Comparison of ENCODE assay signal across 8 cellular contexts in the genomic region with DNA sequence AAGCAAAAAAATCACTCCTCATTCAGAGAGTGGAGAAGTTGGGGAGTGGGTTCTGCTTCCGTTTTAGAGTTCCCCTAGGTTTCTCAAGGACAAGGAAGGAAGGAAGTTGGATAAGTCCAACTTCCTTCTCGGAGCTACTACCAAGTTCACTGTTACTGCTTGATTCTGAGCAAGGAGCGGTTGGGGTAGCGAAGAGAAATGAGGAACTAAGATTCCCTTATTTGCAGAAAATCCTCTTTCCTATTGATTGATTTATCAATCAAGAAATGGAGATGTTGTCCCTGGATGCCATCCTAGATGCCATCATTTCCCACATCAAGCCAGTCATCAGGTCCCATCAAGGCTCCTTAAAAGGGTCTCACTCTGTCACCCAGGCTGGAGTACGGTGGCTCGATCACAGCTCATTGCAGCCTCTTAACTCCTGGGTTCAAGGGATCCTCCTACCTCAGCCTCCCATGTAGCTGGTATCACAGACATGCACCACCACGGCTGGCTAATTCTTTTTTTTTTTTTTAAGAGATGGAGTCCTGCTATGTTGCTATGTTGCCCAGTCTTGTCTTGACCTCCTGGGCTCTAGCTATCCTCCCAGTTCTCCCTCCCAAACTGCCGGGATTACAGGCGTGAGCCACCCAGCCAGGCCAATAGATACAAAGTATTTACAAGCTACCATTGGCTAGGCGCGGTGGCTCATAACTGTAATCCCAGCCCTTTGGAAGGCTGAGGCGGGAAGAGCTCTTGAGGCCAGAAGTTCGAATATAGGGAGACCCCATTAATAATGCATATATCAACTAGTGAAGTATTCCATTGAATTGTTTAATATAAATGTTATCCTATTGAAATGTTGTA. TPM values are rescaled to one million over a fixed set of nuclear protein-coding genes. Genes with fewer than 3 reads are reported as not detected.
DNase-seq lines count a peak whose midpoint lies in the region; ATAC-seq, FAIRE-seq and TF ChIP-seq lines count a peak whose summit lies in the region.

No MANE protein-coding gene starts in this region.

- H3K4me1 ChIP-seq in BE2C (no peaks in the 10 kb centered on the region), Karpas-422 (ENCODE audit: low read length) (peaks cover 24% of the 10 kb centered on the region), K562 (replicated peaks in 1 of 2; ENCODE audit: control insufficient read depth in 2 of 2, insufficient read depth in 2 of 2, low read length in 2 of 2) (peaks cover 30 to 50% of the 10 kb centered on the region in 2 experiments), mesendoderm (ENCODE audit: control insufficient read depth, low read depth, low read length) (peaks cover 3% of the 10 kb centered on the region)

- H3K27me3 ChIP-seq in BE2C (no peaks in the 10 kb centered on the region), Karpas-422 (ENCODE audit: low read length) (no peaks in the 10 kb centered on the region), K562 (ENCODE audit: control insufficient read depth in 2 of 2, insufficient read depth in 2 of 2, low read length in 2 of 2) (no peaks in the 10 kb centered on the region), mesendoderm (ENCODE audit: insufficient read depth, low read length, poor library complexity) (no peaks in the 10 kb centered on the region)

- in situ Hi-C loops in K562 (cut with MboI): no loop called here

- no peak overlapping the region for H3K23ac ChIP-seq in mesendoderm (ENCODE audit: low read length)

- H3K79me1 ChIP-seq in mesendoderm (ENCODE audit: low read length): peaks cover 4% of the 10 kb centered on the region

- TF ChIP-seq CTCF in BE2C (IDR thresholded peaks at IDR 0.05; ENCODE audit: low read depth, low read length) (no peak), K562 (IDR thresholded peaks at IDR 0.05 in 2 of 3, conservative IDR thresholded peaks at IDR 0.05 in 1 of 3; ENCODE audit: insufficient read depth in 2 of 3, low read depth in 1 of 3, low read length in 3 of 3) (no peak)

- BruUV-seq in K562 (replicated peaks; lab: Mats Ljungman, UMichigan): no TSS peak

- peak overlapping the region; percentile 93 for H3K4ac ChIP-seq in mesendoderm (ENCODE audit: low read depth, low read length)

- H3K27ac ChIP-seq in Karpas-422 (ENCODE audit: low read length): peak overlapping the region; percentile 89
- H3K27ac ChIP-seq in K562 (ENCODE audit: extremely low read depth, low read depth, low read length): peak overlapping the region; percentile 100
- H3K27ac ChIP-seq in mesendoderm (ENCODE audit: low read depth, low read length): no peak overlapping the region

- peak overlapping the region; percentile 77 for H4K5ac ChIP-seq in mesendoderm (ENCODE audit: low read length)

- no peak for DNase-seq in BE2C
- DNase-seq in Karpas-422: peak; percentile 57
- peak in 1 of 4 experiments; percentile 24 for DNase-seq in K562 (ENCODE audit: extremely low read depth in 1 of 4, low spot score in 3 of 4)
- no peak for DNase-seq in mesendoderm
- no peak for DNase-seq in EL
- DNase-seq in NCI-H128 (lab: John Stamatoyannopoulos, UW; ENCODE audit: unreplicated experiment): no peak

- TF ChIP-seq POLR2A in K562 (conservative IDR thresholded peaks at IDR 0.05): no peak

- H2BK15ac ChIP-seq in mesendoderm (replicated peaks; ENCODE audit: low read depth): no peak overlapping the region

- POLR2A ChIA-PET in K562 (lab: Yijun Ruan, JAX): interaction anchor here (0.6 to 2.9 kb wide), 10 partner anchors 10 to 99 kb away, joined by 3 to 20 read pairs (median 4); a partner anchor contains a TSS

- H3K56ac ChIP-seq in mesendoderm (ENCODE audit: low read length): peak overlapping the region; percentile 92

- no peak for TF ChIP-seq RAD21 in K562 (CRISPR knock-in tag; conservative IDR thresholded peaks at IDR 0.05 in 1 of 2, IDR thresholded peaks at IDR 0.05 in 1 of 2)

- CTCF ChIA-PET in K562 (lab: Yijun Ruan, JAX; ENCODE audit: low intra/inter-chr PET ratio): no interaction called here

- WGBS in K562 (ENCODE audit: insufficient coverage, low coverage, missing lambda C conversion rate): 52% methylated on average over 13 of the region's 13 CpGs
- no CpG with 5 or more reads among the region's 13 CpGs for WGBS in mesendoderm (ENCODE audit: extremely low coverage, insufficient coverage, low lambda C conversion rate)

- H3K4me3 ChIP-seq in BE2C (ENCODE audit: low read depth, low read length) (peak overlapping the region; percentile 83), Karpas-422 (ENCODE audit: low read length) (peak overlapping the region; percentile 92), K562 (peak overlapping the region; percentile 80), mesendoderm (ENCODE audit: low read length) (peak overlapping the region; percentile 68)

- H2BK120ac ChIP-seq in mesendoderm (ENCODE audit: low read depth, low read length): no peak overlapping the region

- ATAC-seq in K562: no peak
- ATAC-seq in HG02571 (IDR thresholded peaks at IDR 0.05; ENCODE audit: unreplicated experiment): no peak
- ATAC-seq in GM18868 (IDR thresholded peaks at IDR 0.05; ENCODE audit: unreplicated experiment): no peak

- peak overlapping the region; percentile 45 for H2BK5ac ChIP-seq in mesendoderm (ENCODE audit: low read length)

- H3K9me1 ChIP-seq in K562 (ENCODE audit: control insufficient read depth, insufficient read depth, low read length): no peaks in the 10 kb centered on the region

- H4K20me1 ChIP-seq in Karpas-422 (ENCODE audit: insufficient read depth, low read depth, low read length) (no peaks in the 10 kb centered on the region), K562 (replicated peaks; ENCODE audit: control insufficient read depth, insufficient read depth, low read length) (no peaks in the 10 kb centered on the region)

- H3K9ac ChIP-seq in Karpas-422 (ENCODE audit: low read length): peak overlapping the region; percentile 90
- peak overlapping the region; percentile 97 to 99; a peak in 3 of 4 replicates for H3K9ac ChIP-seq in K562 (ENCODE audit: insufficient read depth in 1 of 2, low read depth in 2 of 2, low read length in 2 of 2)
- peak overlapping the region; percentile 90 for H3K9ac ChIP-seq in mesendoderm (ENCODE audit: low read length)

- H2AFZ ChIP-seq in Karpas-422 (ENCODE audit: low read length) (peak overlapping the region; percentile 79), K562 (ENCODE audit: low read depth, low read length) (peak overlapping the region; percentile 98)

- H3K18ac ChIP-seq in mesendoderm (ENCODE audit: low read length): peak overlapping the region; percentile 78

- no peaks in the 10 kb centered on the region for H3K9me3 ChIP-seq in BE2C
- H3K9me3 ChIP-seq in Karpas-422 (ENCODE audit: low read length): no peaks in the 10 kb centered on the region
- H3K9me3 ChIP-seq in K562 (replicated peaks; ENCODE audit: control insufficient read depth, insufficient read depth, low read depth, low read length): no peaks in the 10 kb centered on the region

- intact Hi-C loops in K562 (cut with micrococcal nuclease): loop anchor here (10.0 kb wide), 1 partner anchor 70 kb away; a partner anchor contains a TSS

- H3K36me3 ChIP-seq in BE2C (no peaks in the 10 kb centered on the region), Karpas-422 (ENCODE audit: insufficient read depth, low read length) (no peaks in the 10 kb centered on the region), K562 (ENCODE audit: control insufficient read depth, insufficient read depth, low read length) (peaks cover 4% of the 10 kb centered on the region; the same call in 2 of the 3 replicates), mesendoderm (ENCODE audit: control insufficient read depth, insufficient read depth, low read length) (no peaks in the 10 kb centered on the region)

- H3K79me2 ChIP-seq in Karpas-422 (ENCODE audit: low read length): peaks cover 32% of the 10 kb centered on the region
- H3K79me2 ChIP-seq in K562 (ENCODE audit: control insufficient read depth, insufficient read depth, low read length): peaks cover 45% of the 10 kb centered on the region
- H3K79me2 ChIP-seq in mesendoderm (ENCODE audit: control insufficient read depth, insufficient read depth, low read length): no peaks in the 10 kb centered on the region

- H3K4me2 ChIP-seq in Karpas-422 (ENCODE audit: low read depth, low read length, poor library complexity, severe bottlenecking): peak overlapping the region; percentile 94
- H3K4me2 ChIP-seq in K562 (ENCODE audit: insufficient read depth, low read length): peak overlapping the region; percentile 95
- H3K4me2 ChIP-seq in mesendoderm (ENCODE audit: low read length): peak overlapping the region; percentile 84

- H2AK5ac ChIP-seq in mesendoderm (ENCODE audit: low read length): peak overlapping the region; percentile 96

- FAIRE-seq in K562 (lab: Jason Lieb, UNC): no peak

- H4K8ac ChIP-seq in mesendoderm (ENCODE audit: low read depth, low read length): peak overlapping the region; percentile 43

- H3K9me2 ChIP-seq in Karpas-422 (replicated peaks; ENCODE audit: insufficient read depth, low read length): no peaks in the 10 kb centered on the region

- peak; percentile 4; the same call in 1 of the 2 replicates for TF ChIP-seq EP300 in K562 (IDR thresholded peaks at IDR 0.05; ENCODE audit: low read length)

RNA-seq across cellular contexts. Expression of a gene that starts 0.8 kb away (rescaled TPM):
- 28.2 TPM for polyA plus RNA-seq in BE2C (2012; ENCODE audit: insufficient read depth, insufficient read length, low read depth)
- total RNA-seq in Karpas-422 (2014; rRNA removed; shearing (Covaris generic); ENCODE audit: low replicate concordance): 4.1 and 7.6 TPM in 2 replicates
- 2.5 and 4.1 TPM in 2 replicates for total RNA-seq in K562 (2011; cell fraction: chromatin; rRNA removed; ENCODE audit: low replicate concordance)
- 2.6 and 4.3 TPM in 2 replicates for total RNA-seq in K562 (2011; cell fraction: nucleolus; rRNA removed)
- 2.5 and 2.7 TPM in 2 replicates for total RNA-seq in K562 (2011; cell fraction: nucleoplasm; rRNA removed)
- total RNA-seq in K562 (2014; rRNA removed) (3.5 and 6.7 TPM in 2 replicates), K562 (2014; rRNA removed; fragmentation: Illumina TruSeq; extraction: Trizol) (0.54 and 1.6 TPM in 2 replicates), K562 (2015; rRNA removed; fragmentation: Illumina TruSeq; extraction: Trizol) (5.2 and 5.5 TPM in 2 replicates), K562 (2021) (6.0 and 6.9 TPM in 2 replicates)
- polyA plus RNA-seq in K562 (2011; rRNA removed) (2.8 and 5.8 TPM in 2 replicates), K562 (2014; fragmentation: Illumina TruSeq; extraction: Trizol) (2.2 and 3.4 TPM in 2 replicates), K562 (2014; fragmentation: Nextera tagmentation; extraction: Ambion mirVana) (1 to 10 TPM in 1 of 2 experiments, under 1 TPM in 1; 0.83 to 1.4 TPM), K562 (2014; rRNA removed) (3.4 and 3.5 TPM in 2 replicates)
- polyA plus RNA-seq in K562 (2011; cell fraction: cytosol; rRNA removed): 5.3 and 10.7 TPM in 2 replicates
- polyA plus RNA-seq in K562 (2011; cell fraction: nucleus; rRNA removed): 5.0 and 5.1 TPM in 2 replicates
- polyA plus RNA-seq in K562 (2012): 9.2 and 11.3 TPM in 2 replicates
- 0.69 and 0.84 TPM in 2 replicates for polyA minus RNA-seq in K562 (2011; rRNA and poly(A)+ RNA removed)
- polyA minus RNA-seq in K562 (2011; cell fraction: cytosol; rRNA and poly(A)+ RNA removed): 2.3 and 2.5 TPM in 2 replicates
- 1.9 and 2.3 TPM in 2 replicates for polyA minus RNA-seq in K562 (2011; cell fraction: nucleus; rRNA and poly(A)+ RNA removed)
- polyA plus RNA-seq in mesendoderm (2013, experiment 1 of 2): 3.4 TPM
- polyA plus RNA-seq in mesendoderm (2013, experiment 2 of 2): 3.5 TPM

RNA-seq across cellular contexts. Expression of a gene that starts 11.0 kb away (rescaled TPM):
- polyA plus RNA-seq in BE2C (2012; ENCODE audit: insufficient read depth, insufficient read length, low read depth): 115 TPM
- 17.5 and 26.0 TPM in 2 replicates for total RNA-seq in Karpas-422 (2014; rRNA removed; shearing (Covaris generic); ENCODE audit: low replicate concordance)
- 64.3 and 157 TPM in 2 replicates for total RNA-seq in K562 (2011; cell fraction: chromatin; rRNA removed; ENCODE audit: low replicate concordance)
- 136 and 144 TPM in 2 replicates for total RNA-seq in K562 (2011; cell fraction: nucleolus; rRNA removed)
- total RNA-seq in K562 (2011; cell fraction: nucleoplasm; rRNA removed): 124 and 158 TPM in 2 replicates
- total RNA-seq in K562 (2014; rRNA removed) (18.6 and 25.8 TPM in 2 replicates), K562 (2014; rRNA removed; fragmentation: Illumina TruSeq; extraction: Trizol) (10.4 and 12.3 TPM in 2 replicates), K562 (2015; rRNA removed; fragmentation: Illumina TruSeq; extraction: Trizol) (14.7 and 17.2 TPM in 2 replicates), K562 (2021) (131 and 159 TPM in 2 replicates)
- polyA plus RNA-seq in K562 (2011; rRNA removed) (11.8 and 13.4 TPM in 2 replicates), K562 (2014; fragmentation: Illumina TruSeq; extraction: Trizol) (45.7 and 64.4 TPM in 2 replicates), K562 (2014; fragmentation: Nextera tagmentation; extraction: Ambion mirVana) (under 1 TPM; 0.24 to 0.77 TPM), K562 (2014; rRNA removed) (35.2 and 37.8 TPM in 2 replicates)
- polyA plus RNA-seq in K562 (2011; cell fraction: cytosol; rRNA removed): 15.8 and 29.1 TPM in 2 replicates
- polyA plus RNA-seq in K562 (2011; cell fraction: nucleus; rRNA removed): 32.7 and 67.7 TPM in 2 replicates
- polyA plus RNA-seq in K562 (2012): 114 and 117 TPM in 2 replicates
- 8.5 and 9.4 TPM in 2 replicates for polyA minus RNA-seq in K562 (2011; rRNA and poly(A)+ RNA removed)
- 77.3 and 101 TPM in 2 replicates for polyA minus RNA-seq in K562 (2011; cell fraction: cytosol; rRNA and poly(A)+ RNA removed)
- 19.0 and 20.9 TPM in 2 replicates for polyA minus RNA-seq in K562 (2011; cell fraction: nucleus; rRNA and poly(A)+ RNA removed)
- polyA plus RNA-seq in mesendoderm (2013, experiment 1 of 2): 36.8 TPM
- polyA plus RNA-seq in mesendoderm (2013, experiment 2 of 2): 35.2 TPM

RNA-seq across cellular contexts. Expression of a gene that starts 11.6 kb away (rescaled TPM):
- 3.7 TPM for polyA plus RNA-seq in BE2C (2012; ENCODE audit: insufficient read depth, insufficient read length, low read depth)
- 1.3 and 4.9 TPM in 2 replicates for total RNA-seq in Karpas-422 (2014; rRNA removed; shearing (Covaris generic); ENCODE audit: low replicate concordance)
- total RNA-seq in K562 (2011; cell fraction: chromatin; rRNA removed; ENCODE audit: low replicate concordance): 24.4 and 50.0 TPM in 2 replicates
- 29.5 and 29.9 TPM in 2 replicates for total RNA-seq in K562 (2011; cell fraction: nucleolus; rRNA removed)
- 34.4 and 41.6 TPM in 2 replicates for total RNA-seq in K562 (2011; cell fraction: nucleoplasm; rRNA removed)
- 2.8 and 4.3 TPM in 2 replicates for total RNA-seq in K562 (2014; rRNA removed)
- 1.5 and 1.6 TPM in 2 replicates for total RNA-seq in K562 (2014; rRNA removed; fragmentation: Illumina TruSeq; extraction: Trizol)
- total RNA-seq in K562 (2015; rRNA removed; fragmentation: Illumina TruSeq; extraction: Trizol): 1.7 and 1.8 TPM in 2 replicates
- 2.3 and 2.7 TPM in 2 replicates for total RNA-seq in K562 (2021)
- polyA plus RNA-seq in K562 (2011; rRNA removed): 3.0 and 3.9 TPM in 2 replicates
- 2.3 and 3.1 TPM in 2 replicates for polyA plus RNA-seq in K562 (2011; cell fraction: cytosol; rRNA removed)
- polyA plus RNA-seq in K562 (2011; cell fraction: nucleus; rRNA removed): 18.6 and 23.2 TPM in 2 replicates
- 2.8 and 6.9 TPM in 2 replicates for polyA plus RNA-seq in K562 (2012)
- 3.0 and 3.1 TPM in 2 replicates for polyA plus RNA-seq in K562 (2014; fragmentation: Illumina TruSeq; extraction: Trizol)
- 1 to 10 TPM; 1.2 to 1.8 TPM for polyA plus RNA-seq in K562 (2014; fragmentation: Nextera tagmentation; extraction: Ambion mirVana)
- 3.1 and 5.2 TPM in 2 replicates for polyA plus RNA-seq in K562 (2014; rRNA removed)
- 1.9 and 2.4 TPM in 2 replicates for polyA minus RNA-seq in K562 (2011; rRNA and poly(A)+ RNA removed)
- 2.0 and 3.7 TPM in 2 replicates for polyA minus RNA-seq in K562 (2011; cell fraction: cytosol; rRNA and poly(A)+ RNA removed)
- polyA minus RNA-seq in K562 (2011; cell fraction: nucleus; rRNA and poly(A)+ RNA removed): 5.4 and 6.3 TPM in 2 replicates
- 3.0 TPM for polyA plus RNA-seq in mesendoderm (2013, experiment 1 of 2)
- 2.9 TPM for polyA plus RNA-seq in mesendoderm (2013, experiment 2 of 2)

RNA-seq across cellular contexts. Expression of a gene that starts 32.4 kb away (rescaled TPM):
- polyA plus RNA-seq in BE2C (2012; ENCODE audit: insufficient read depth, insufficient read length, low read depth): 398 TPM
- 67.6 and 74.7 TPM in 2 replicates for total RNA-seq in Karpas-422 (2014; rRNA removed; shearing (Covaris generic); ENCODE audit: low replicate concordance)
- total RNA-seq in K562 (2011; cell fraction: chromatin; rRNA removed; ENCODE audit: low replicate concordance): 10.4 and 27.0 TPM in 2 replicates
- 28.7 and 35.4 TPM in 2 replicates for total RNA-seq in K562 (2011; cell fraction: nucleolus; rRNA removed)
- total RNA-seq in K562 (2011; cell fraction: nucleoplasm; rRNA removed): 18.0 and 19.2 TPM in 2 replicates
- total RNA-seq in K562 (2014; rRNA removed) (37.8 and 47.1 TPM in 2 replicates), K562 (2014; rRNA removed; fragmentation: Illumina TruSeq; extraction: Trizol) (8.6 and 10.9 TPM in 2 replicates), K562 (2015; rRNA removed; fragmentation: Illumina TruSeq; extraction: Trizol) (32.5 and 35.0 TPM in 2 replicates), K562 (2021) (59.7 and 66.0 TPM in 2 replicates)
- polyA plus RNA-seq in K562 (2011; rRNA removed) (43.3 and 53.6 TPM in 2 replicates), K562 (2014; fragmentation: Illumina TruSeq; extraction: Trizol) (22.3 and 47.3 TPM in 2 replicates), K562 (2014; fragmentation: Nextera tagmentation; extraction: Ambion mirVana) (10 to 100 TPM; 15.1 to 41.8 TPM), K562 (2014; rRNA removed) (75.5 and 76.1 TPM in 2 replicates)
- 64.2 and 117 TPM in 2 replicates for polyA plus RNA-seq in K562 (2011; cell fraction: cytosol; rRNA removed)
- polyA plus RNA-seq in K562 (2011; cell fraction: nucleus; rRNA removed): 33.3 and 35.8 TPM in 2 replicates
- polyA plus RNA-seq in K562 (2012): 51.8 and 96.9 TPM in 2 replicates
- polyA minus RNA-seq in K562 (2011; rRNA and poly(A)+ RNA removed): 8.8 and 12.2 TPM in 2 replicates
- 19.4 and 42.8 TPM in 2 replicates for polyA minus RNA-seq in K562 (2011; cell fraction: cytosol; rRNA and poly(A)+ RNA removed)
- polyA minus RNA-seq in K562 (2011; cell fraction: nucleus; rRNA and poly(A)+ RNA removed): 10.1 and 11.0 TPM in 2 replicates
- 47.7 TPM for polyA plus RNA-seq in mesendoderm (2013, experiment 1 of 2)
- 46.1 TPM for polyA plus RNA-seq in mesendoderm (2013, experiment 2 of 2)

RNA-seq across cellular contexts. Expression of a gene that starts 32.8 kb away (rescaled TPM):
- polyA plus RNA-seq in BE2C (2012; ENCODE audit: insufficient read depth, insufficient read length, low read depth): 274 TPM
- total RNA-seq in Karpas-422 (2014; rRNA removed; shearing (Covaris generic); ENCODE audit: low replicate concordance): 112 and 116 TPM in 2 replicates
- total RNA-seq in K562 (2011; cell fraction: chromatin; rRNA removed; ENCODE audit: low replicate concordance): 10.6 and 34.3 TPM in 2 replicates
- 28.8 and 36.0 TPM in 2 replicates for total RNA-seq in K562 (2011; cell fraction: nucleolus; rRNA removed)
- total RNA-seq in K562 (2011; cell fraction: nucleoplasm; rRNA removed): 11.3 and 14.4 TPM in 2 replicates
- 44.5 and 52.5 TPM in 2 replicates for total RNA-seq in K562 (2014; rRNA removed)
- total RNA-seq in K562 (2014; rRNA removed; fragmentation: Illumina TruSeq; extraction: Trizol): 2.0 and 4.8 TPM in 2 replicates
- 10.6 and 14.0 TPM in 2 replicates for total RNA-seq in K562 (2015; rRNA removed; fragmentation: Illumina TruSeq; extraction: Trizol)
- 14.6 and 16.6 TPM in 2 replicates for total RNA-seq in K562 (2021)
- 14.1 and 30.0 TPM in 2 replicates for polyA plus RNA-seq in K562 (2011; rRNA removed)
- polyA plus RNA-seq in K562 (2011; cell fraction: cytosol; rRNA removed): 42.6 and 93.8 TPM in 2 replicates
- 46.1 and 46.4 TPM in 2 replicates for polyA plus RNA-seq in K562 (2011; cell fraction: nucleus; rRNA removed)
- 18.7 and 29.6 TPM in 2 replicates for polyA plus RNA-seq in K562 (2012)
- 24.0 and 28.8 TPM in 2 replicates for polyA plus RNA-seq in K562 (2014; fragmentation: Illumina TruSeq; extraction: Trizol)
- polyA plus RNA-seq in K562 (2014; fragmentation: Nextera tagmentation; extraction: Ambion mirVana): 1 to 10 TPM; 4.5 to 6.4 TPM
- 23.0 and 26.9 TPM in 2 replicates for polyA plus RNA-seq in K562 (2014; rRNA removed)
- 6.4 and 7.1 TPM in 2 replicates for polyA minus RNA-seq in K562 (2011; rRNA and poly(A)+ RNA removed)
- polyA minus RNA-seq in K562 (2011; cell fraction: cytosol; rRNA and poly(A)+ RNA removed): 22.1 and 33.9 TPM in 2 replicates
- polyA minus RNA-seq in K562 (2011; cell fraction: nucleus; rRNA and poly(A)+ RNA removed): 11.6 and 15.8 TPM in 2 replicates
- 22.8 TPM for polyA plus RNA-seq in mesendoderm (2013, experiment 1 of 2)
- 22.6 TPM for polyA plus RNA-seq in mesendoderm (2013, experiment 2 of 2)
